Comparison of ENCODE assay signal across 13 cellular contexts in genomic region chr3:31448882-31449243, GRCh38.
A peak's percentile ranks its signal among the peaks of the same experiment; 100 is the strongest.
DNase-seq lines count a peak whose midpoint lies in the region; ATAC-seq and TF ChIP-seq lines count a peak whose summit lies in the region.
"Had no signal": no experiment of that assay in that cellular context is flagged by ENCODE, and none has a peak within 500 bp of the region (broad histone marks: within the 10 kb centered on the region; RNA-seq: fewer than 3 reads in every experiment).

No MANE protein-coding gene starts in this region.

- no peak overlapping the region for H3K9ac ChIP-seq in KMS-11

- no peak for DNase-seq in GM13976 (ENCODE audit: low spot score)
- no peak for DNase-seq in omental fat pad (ENCODE audit: low spot score)
- DNase-seq in NOMO-1 treated with dmso at 0.1 percent for 144 hours (lab: John Stamatoyannopoulos, UW; ENCODE audit: unreplicated experiment): no peak
- DNase-seq in HT-29 (ENCODE audit: low spot score): no peak
- DNase-seq: BE2C; KG1; nucleus accumbens; stimulated activated CD4-positive, alpha-beta T cell treated with anti-CD3 and anti-CD28 coated beads, Interleukin-12 subunit alpha, Interleukin-12 subunit beta, amount 100 ng/mL, for 4 hours had no signal

- peak overlapping the region; percentile 44 for H3K4me2 ChIP-seq in KMS-11

- H3K36me3 ChIP-seq in KMS-11 (ENCODE audit: insufficient read depth): no peaks in the 10 kb centered on the region
- H3K36me3 ChIP-seq: BE2C, Peyer's patch had no signal

- H3K4me3 ChIP-seq in KMS-11 (IDR thresholded peaks at IDR 0.05; ENCODE audit: insufficient read depth, low read depth, low read length): no peak overlapping the region
- H3K4me3 ChIP-seq: Peyer's patch had no signal

- H3K27me3 ChIP-seq in KMS-11 (ENCODE audit: insufficient read depth, low read depth): no peaks in the 10 kb centered on the region
- H3K27me3 ChIP-seq: BE2C, Peyer's patch had no signal

- H3K27ac ChIP-seq in 22Rv1: no peak overlapping the region
- peak overlapping the region; percentile 45 for H3K27ac ChIP-seq in KMS-11
- H3K27ac ChIP-seq: Peyer's patch had no signal

- TF ChIP-seq CTCF in 22Rv1 (IDR thresholded peaks at IDR 0.05) (peak; percentile 31), KMS-11 (conservative IDR thresholded peaks at IDR 0.05; ENCODE audit: low read depth, low read length) (no peak), GM13976 (IDR thresholded peaks at IDR 0.05; ENCODE audit: borderline replicate concordance, control extremely low read depth, extremely low read depth, insufficient read depth, missing control alignments) (no peak), omental fat pad (IDR thresholded peaks at IDR 0.05) (no peak)

- H2AFZ ChIP-seq in KMS-11 (ENCODE audit: low read depth): no peak overlapping the region

- H3K4me1 ChIP-seq in KMS-11 (ENCODE audit: low read depth, poor library complexity, severe bottlenecking): peaks cover 69% of the 10 kb centered on the region
- H3K4me1 ChIP-seq: BE2C, Peyer's patch had no signal

- no peaks in the 10 kb centered on the region for H4K20me1 ChIP-seq in KMS-11 (ENCODE audit: insufficient read depth)

- ATAC-seq in GM18907 (IDR thresholded peaks at IDR 0.05; ENCODE audit: unreplicated experiment): peak; percentile 37
- ATAC-seq in HG02642 (IDR thresholded peaks at IDR 0.05; ENCODE audit: poor library complexity, unreplicated experiment): peak; percentile 22
- ATAC-seq in omental fat pad (ENCODE audit: low FRiP score): no peak

- no peaks in the 10 kb centered on the region for H3K79me2 ChIP-seq in KMS-11 (ENCODE audit: insufficient read depth, low read depth)

- in situ Hi-C loops in GM13976 (cut with MboI; ENCODE audit: low sequenced_read_pairs, unreplicated experiment): no loop called here
